Comparison of ENCODE assay signal across 20 cellular contexts in the genomic region with DNA sequence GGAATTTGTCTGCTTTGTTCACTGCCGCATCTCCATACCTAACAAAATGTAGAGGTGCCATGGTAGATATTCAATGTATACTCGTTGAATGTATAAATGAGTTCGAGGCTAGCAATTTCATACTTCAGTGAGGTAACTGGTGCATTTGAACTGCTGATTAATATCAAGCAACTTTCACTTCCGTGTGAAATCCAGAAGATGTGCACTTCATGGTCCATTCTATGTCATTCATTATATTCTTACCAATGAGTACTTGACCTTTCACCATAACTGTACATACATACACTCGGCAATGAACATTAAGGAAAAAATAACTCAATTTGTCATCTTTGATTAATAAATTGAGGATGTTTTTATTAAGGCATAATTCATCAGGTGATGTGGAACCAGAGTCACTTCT.
DNase-seq lines count a peak whose midpoint lies in the region; ATAC-seq, FAIRE-seq and TF ChIP-seq lines count a peak whose summit lies in the region.
"Had no signal": no experiment of that assay in that cellular context is flagged by ENCODE, and none has a peak within 500 bp of the region (broad histone marks: within the 10 kb centered on the region; RNA-seq: fewer than 3 reads in every experiment).

No MANE protein-coding gene starts in this region.

- intact Hi-C loops in GM12878 (cut with micrococcal nuclease; ENCODE audit: unreplicated experiment), result no loop called here

- FAIRE-seq in GM12891 (lab: Jason Lieb, UNC), result no peak
- FAIRE-seq in GM12878 (lab: Jason Lieb, UNC), result no peak
- FAIRE-seq: A549, HepG2 had no signal

- RAD21 ChIA-PET in GM12878 (lab: Charles Lee; ENCODE audit: unreplicated experiment), result no interaction called here

- TF ChIP-seq RAD21 in GM12878 (IDR thresholded peaks at IDR 0.05; ENCODE audit: insufficient read depth, low read depth, low read length), result no peak

- no peak overlapping the region for H3K4me2 ChIP-seq in GM12878 (ENCODE audit: control insufficient read depth, insufficient read depth)
- H3K4me2 ChIP-seq: A549 had no signal

- no peaks in the 10 kb centered on the region for H4K20me1 ChIP-seq in GM12878 (ENCODE audit: control insufficient read depth, insufficient read depth)

- CTCF ChIA-PET in GM12878 (lab: Yijun Ruan, JAX), result no interaction called here

- SMC1A ChIA-PET in GM12878 (lab: Charles Lee; ENCODE audit: uncharacterized antibody, unreplicated experiment), result interaction anchor here (1.2 kb wide), 1 partner anchor 342 kb away, joined by 3 read pairs; no protein-coding TSS in a partner anchor

- TF ChIP-seq CTCF in GM12878 (IDR thresholded peaks at IDR 0.05 in 2 of 3, conservative IDR thresholded peaks at IDR 0.05 in 1 of 3; ENCODE audit: control insufficient read depth in 2 of 3, extremely low read depth in 1 of 3, insufficient read depth in 1 of 3, low read depth in 3 of 3, low read length in 3 of 3), result no peak

- no peak overlapping the region for H3K9ac ChIP-seq in GM12878 (ENCODE audit: control insufficient read depth, insufficient read depth, low read length)
- H3K9ac ChIP-seq: GM23248 had no signal

- H2AFZ ChIP-seq in GM12878 (ENCODE audit: control insufficient read depth, low read depth, low read length), result no peak overlapping the region
- H2AFZ ChIP-seq: GM23248 had no signal

- H3K9me3 ChIP-seq in GM12878 (replicated peaks; ENCODE audit: control insufficient read depth, insufficient read depth, low read length), result no peaks in the 10 kb centered on the region
- H3K9me3 ChIP-seq: A549 had no signal

- 28% methylated on average over 5 of the region's 5 CpGs for WGBS in GM12878 (ENCODE audit: insufficient coverage, insufficient replicate concordance, low lambda C conversion rate, missing lambda C conversion rate)

- TF ChIP-seq POLR2A in GM12891 (IDR thresholded peaks at IDR 0.05; ENCODE audit: low read depth, low read length) (no peak), GM12878 (IDR thresholded peaks at IDR 0.05; ENCODE audit: low read depth, low read length) (no peak)

- no peaks in the 10 kb centered on the region for H3K4me1 ChIP-seq in GM12878 (ENCODE audit: control insufficient read depth, insufficient read depth, low read length)
- H3K4me1 ChIP-seq: A549 had no signal

- POLR2A ChIA-PET in GM12878 (lab: Charles Lee), result interaction anchor here (0.6 kb wide), 1 partner anchor 492 kb away, joined by 6 read pairs; no protein-coding TSS in a partner anchor

- H3K36me3 ChIP-seq in GM12878 (ENCODE audit: control insufficient read depth in 2 of 2, insufficient read depth in 2 of 2, low read length in 1 of 2), result no peaks in the 10 kb centered on the region

- H3K27me3 ChIP-seq in GM12878 (replicated peaks in 1 of 2; ENCODE audit: control insufficient read depth in 2 of 2, insufficient read depth in 2 of 2, low read length in 1 of 2), result no peaks in the 10 kb centered on the region

- peak; percentile 47 for ATAC-seq in GM21529 (IDR thresholded peaks at IDR 0.05; ENCODE audit: unreplicated experiment)
- peak; percentile 69 for ATAC-seq in HG03432 (IDR thresholded peaks at IDR 0.05; ENCODE audit: unreplicated experiment)
- ATAC-seq in GM12878, result peak; percentile 88
- no peak for ATAC-seq in HG03378 (IDR thresholded peaks at IDR 0.05; ENCODE audit: unreplicated experiment)
- ATAC-seq: A549, HepG2 had no signal

- in situ Hi-C loops in GM12878 (cut with MboI), result no loop called here

- no TSS peak for BruUV-seq in GM12878 (replicated peaks; lab: Mats Ljungman, UMichigan)

- DNase-seq in GM12891 (ENCODE audit: insufficient read length, low spot score) (no peak), GM12878 (ENCODE audit: low read depth, low spot score) (no peak), NCI-H345 (lab: John Stamatoyannopoulos, UW) (no peak)
- DNase-seq in activated CD4-positive, alpha-beta T cell treated with anti-CD3 and anti-CD28 coated beads for 4 hours, result no peak
- DNase-seq: AML-193; CD4-positive, alpha-beta T cell; DMS153; DMS79; GDM1; GM23248; HCEC 1CT; Karpas-422; KBM-7 had no signal

- 0 out of 4 replicates have a peak, but pooled peaks of 1 of the 2 experiments have one; percentile 26 for TF ChIP-seq EP300 in GM12878 (IDR thresholded peaks at IDR 0.05; ENCODE audit: borderline replicate concordance in 1 of 2, control insufficient read depth in 1 of 2, low read depth in 2 of 2, low read length in 2 of 2)

- no peaks in the 10 kb centered on the region for H3K79me2 ChIP-seq in GM12878 (ENCODE audit: control insufficient read depth, insufficient read depth, low read length)

- H3K27ac ChIP-seq in GM12878 (ENCODE audit: control insufficient read depth, insufficient read depth), result no peak overlapping the region
- H3K27ac ChIP-seq: 22Rv1, A549, C4-2B, GM23248 had no signal

- H3K4me3 ChIP-seq in GM12878, result no peak overlapping the region
- H3K4me3 ChIP-seq: A549, GM23248 had no signal

TF ChIP-seq in GM12891, 5 proteins besides CTCF, POLR2A, EP300 and RAD21:
- TF ChIP-seq SPI1 (IDR thresholded peaks at IDR 0.05; ENCODE audit: low read depth, low read length) (peak; percentile 49), POU2F2 (IDR thresholded peaks at IDR 0.05; ENCODE audit: low read depth, low read length) (no peak), POLR2AphosphoS5 (IDR thresholded peaks at IDR 0.05; ENCODE audit: low read depth, low read length) (no peak)

TF ChIP-seq in GM12878, 131 proteins besides CTCF, POLR2A, EP300 and RAD21:
- TF ChIP-seq CBX3 (IDR thresholded peaks at IDR 0.05; ENCODE audit: borderline replicate concordance, low read depth) (no peak), RB1 (IDR thresholded peaks at IDR 0.05; ENCODE audit: borderline replicate concordance) (no peak), SREBF1 (IDR thresholded peaks at IDR 0.05; ENCODE audit: low read length) (no peak), NR2C2 (IDR thresholded peaks at IDR 0.05; ENCODE audit: borderline replicate concordance, control insufficient read depth, insufficient read length, low read depth) (no peak), ZZZ3 (IDR thresholded peaks at IDR 0.05; ENCODE audit: control insufficient read depth, insufficient read length, low read depth) (no peak), SIX5 (IDR thresholded peaks at IDR 0.05; ENCODE audit: low read depth, low read length, severe bottlenecking) (no peak), MYB (IDR thresholded peaks at IDR 0.05; ENCODE audit: borderline replicate concordance, low read depth, low read length) (no peak), BACH1 (IDR thresholded peaks at IDR 0.05; ENCODE audit: borderline replicate concordance) (no peak), DPF2 (IDR thresholded peaks at IDR 0.05) (peak; percentile 55), CHD4 (IDR thresholded peaks at IDR 0.05) (no peak), JUNB (IDR thresholded peaks at IDR 0.05) (peak; percentile 39; the same call in 1 of the 2 replicates), NFXL1 (IDR thresholded peaks at IDR 0.05; ENCODE audit: borderline replicate concordance) (no peak), NR2F1 (conservative IDR thresholded peaks at IDR 0.05) (peak; percentile 78), SPI1 (IDR thresholded peaks at IDR 0.05; ENCODE audit: borderline replicate concordance, insufficient read depth, low read depth, low read length) (no peak), MTA2 (IDR thresholded peaks at IDR 0.05; ENCODE audit: low read depth) (peak; percentile 18; the same call in 1 of the 2 replicates), EED (IDR thresholded peaks at IDR 0.05; ENCODE audit: low read depth) (no peak)
- TF ChIP-seq, protein P1, sequence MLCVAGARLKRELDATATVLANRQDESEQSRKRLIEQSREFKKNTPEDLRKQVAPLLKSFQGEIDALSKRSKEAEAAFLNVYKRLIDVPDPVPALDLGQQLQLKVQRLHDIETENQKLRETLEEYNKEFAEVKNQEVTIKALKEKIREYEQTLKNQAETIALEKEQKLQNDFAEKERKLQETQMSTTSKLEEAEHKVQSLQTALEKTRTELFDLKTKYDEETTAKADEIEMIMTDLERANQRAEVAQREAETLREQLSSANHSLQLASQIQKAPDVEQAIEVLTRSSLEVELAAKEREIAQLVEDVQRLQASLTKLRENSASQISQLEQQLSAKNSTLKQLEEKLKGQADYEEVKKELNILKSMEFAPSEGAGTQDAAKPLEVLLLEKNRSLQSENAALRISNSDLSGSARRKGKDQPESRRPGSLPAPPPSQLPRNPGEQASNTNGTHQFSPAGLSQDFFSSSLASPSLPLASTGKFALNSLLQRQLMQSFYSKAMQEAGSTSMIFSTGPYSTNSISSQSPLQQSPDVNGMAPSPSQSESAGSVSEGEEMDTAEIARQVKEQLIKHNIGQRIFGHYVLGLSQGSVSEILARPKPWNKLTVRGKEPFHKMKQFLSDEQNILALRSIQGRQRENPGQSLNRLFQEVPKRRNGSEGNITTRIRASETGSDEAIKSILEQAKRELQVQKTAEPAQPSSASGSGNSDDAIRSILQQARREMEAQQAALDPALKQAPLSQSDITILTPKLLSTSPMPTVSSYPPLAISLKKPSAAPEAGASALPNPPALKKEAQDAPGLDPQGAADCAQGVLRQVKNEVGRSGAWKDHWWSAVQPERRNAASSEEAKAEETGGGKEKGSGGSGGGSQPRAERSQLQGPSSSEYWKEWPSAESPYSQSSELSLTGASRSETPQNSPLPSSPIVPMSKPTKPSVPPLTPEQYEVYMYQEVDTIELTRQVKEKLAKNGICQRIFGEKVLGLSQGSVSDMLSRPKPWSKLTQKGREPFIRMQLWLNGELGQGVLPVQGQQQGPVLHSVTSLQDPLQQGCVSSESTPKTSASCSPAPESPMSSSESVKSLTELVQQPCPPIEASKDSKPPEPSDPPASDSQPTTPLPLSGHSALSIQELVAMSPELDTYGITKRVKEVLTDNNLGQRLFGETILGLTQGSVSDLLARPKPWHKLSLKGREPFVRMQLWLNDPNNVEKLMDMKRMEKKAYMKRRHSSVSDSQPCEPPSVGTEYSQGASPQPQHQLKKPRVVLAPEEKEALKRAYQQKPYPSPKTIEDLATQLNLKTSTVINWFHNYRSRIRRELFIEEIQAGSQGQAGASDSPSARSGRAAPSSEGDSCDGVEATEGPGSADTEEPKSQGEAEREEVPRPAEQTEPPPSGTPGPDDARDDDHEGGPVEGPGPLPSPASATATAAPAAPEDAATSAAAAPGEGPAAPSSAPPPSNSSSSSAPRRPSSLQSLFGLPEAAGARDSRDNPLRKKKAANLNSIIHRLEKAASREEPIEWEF (IDR thresholded peaks at IDR 0.05; ENCODE audit: insufficient replicate concordance, low read depth, low read length), result no peak
